ENCODE assay signal across 13 cellular contexts in genomic region chr4:140497428-140497775, GRCh38. TPM values are rescaled to one million over a fixed set of nuclear protein-coding genes. Genes with fewer than 3 reads are reported as not detected.
DNase-seq lines count a peak whose midpoint lies in the region; ATAC-seq, FAIRE-seq and TF ChIP-seq lines count a peak whose summit lies in the region.
"Had no signal": no experiment of that assay in that cellular context is flagged by ENCODE, and none has a peak within 500 bp of the region (broad histone marks: within the 10 kb centered on the region; RNA-seq: fewer than 3 reads in every experiment).

No MANE protein-coding gene starts in this region.

- H3K27ac Mint-ChIP-seq in naive B cell, result no peak overlapping the region

- no peak for FAIRE-seq in small intestine (lab: Jason Lieb, UNC)
- FAIRE-seq: colon had no signal

- H3K9me3 ChIP-seq in right cardiac atrium (ENCODE audit: control insufficient read depth, low read length) (no peaks in the 10 kb centered on the region), right atrium auricular region (no peaks in the 10 kb centered on the region), esophagus squamous epithelium (no peaks in the 10 kb centered on the region), small intestine (ENCODE audit: control insufficient read depth, low read depth) (no peaks in the 10 kb centered on the region), thyroid gland (no peaks in the 10 kb centered on the region)

- intact Hi-C loops in right cardiac atrium (cut with DNase I), result no loop called here
- intact Hi-C loops in dorsolateral prefrontal cortex (cut with DNase I), result no loop called here
- intact Hi-C loops in esophagus squamous epithelium (cut with DNase I), result no loop called here
- intact Hi-C loops in thyroid gland (cut with DNase I), result no loop called here

- 83% methylated on average over 11 of the region's 11 CpGs for WGBS in right cardiac atrium
- WGBS in esophagus squamous epithelium, 2 donors, result 81 to 86% methylated on average over 9 to 11 of the region's 11 CpGs
- 83 to 86% (median 84%) methylated on average over 11 of the region's 11 CpGs for WGBS in small intestine, 3 donors
- WGBS in thyroid gland, 2 donors, result 79 to 81% methylated on average over 11 of the region's 11 CpGs

- H3K27me3 ChIP-seq in right cardiac atrium (ENCODE audit: control insufficient read depth, insufficient read depth), result no peaks in the 10 kb centered on the region
- peaks cover 5 to 8% of the 10 kb centered on the region in 2 donors for H3K27me3 ChIP-seq in right atrium auricular region
- H3K27me3 ChIP-seq in dorsolateral prefrontal cortex, result peaks cover 0 to 76% (median 44%) of the 10 kb centered on the region in 45 donors
- peaks cover 0 to 73% (median 6%) of the 10 kb centered on the region in 4 donors for H3K27me3 ChIP-seq in esophagus squamous epithelium
- peaks cover 0 to 12% of the 10 kb centered on the region in 2 donors for H3K27me3 ChIP-seq in small intestine (ENCODE audit: control insufficient read depth in 2 of 2, insufficient read depth in 2 of 2, low read length in 2 of 2)
- H3K27me3 ChIP-seq in thyroid gland, result peaks cover 11% of the 10 kb centered on the region
- H3K27me3 ChIP-seq: BLaER1 had no signal

- TF ChIP-seq CTCF in right atrium auricular region (IDR thresholded peaks at IDR 0.05) (no peak), dorsolateral prefrontal cortex (IDR thresholded peaks at IDR 0.05 in 54 of 56, conservative IDR thresholded peaks at IDR 0.05 in 2 of 56; ENCODE audit: low read depth in 1 of 56, partially characterized antibody in 56 of 56) (no peak), esophagus squamous epithelium (IDR thresholded peaks at IDR 0.05) (no peak), thyroid gland (IDR thresholded peaks at IDR 0.05) (no peak)

- peak overlapping the region; percentile 19 to 88 (median 69) for H3K4me3 Mint-ChIP-seq in naive B cell

- H3K4me1 Mint-ChIP-seq in naive B cell, result peaks cover 5 to 14% (median 10%) of the 10 kb centered on the region in 3 donors

- H3K27me3 Mint-ChIP-seq in naive B cell, result peaks cover 62 to 64% (median 62%) of the 10 kb centered on the region in 3 donors

- H3K4me1 ChIP-seq in right cardiac atrium (ENCODE audit: control insufficient read depth, insufficient read depth, low read length) (no peaks in the 10 kb centered on the region), right atrium auricular region (peaks cover 0 to 7% of the 10 kb centered on the region in 2 donors), esophagus squamous epithelium (peaks cover 0 to 9% (median 3%) of the 10 kb centered on the region in 3 donors), small intestine (ENCODE audit: control insufficient read depth in 2 of 2, insufficient read depth in 1 of 2, low read depth in 1 of 2, low read length in 1 of 2) (no peaks in the 10 kb centered on the region), thyroid gland (peaks cover 0 to 7% of the 10 kb centered on the region in 2 donors)
- H3K4me1 ChIP-seq: BLaER1 had no signal

- peak overlapping the region; percentile 29 for H3K4me3 ChIP-seq in right cardiac atrium (ENCODE audit: low read length)
- H3K4me3 ChIP-seq in right atrium auricular region, result peak overlapping the region in 1 of 2 donors; percentile 37
- peak overlapping the region in 36 of 59 donors; percentile 8 to 59 (median 42) for H3K4me3 ChIP-seq in dorsolateral prefrontal cortex
- peak overlapping the region in 2 of 4 donors; percentile 35 to 56 for H3K4me3 ChIP-seq in esophagus squamous epithelium
- no peak overlapping the region for H3K4me3 ChIP-seq in small intestine (ENCODE audit: low read depth in 1 of 2, low read length in 2 of 2)
- no peak overlapping the region for H3K4me3 ChIP-seq in thyroid gland (replicated peaks in 1 of 3)
- H3K4me3 ChIP-seq: BLaER1 had no signal

- DNase-seq in right cardiac atrium, result no peak
- no peak for DNase-seq in right atrium auricular region (ENCODE audit: low spot score)
- no peak for DNase-seq in dorsolateral prefrontal cortex
- DNase-seq in naive B cell, result no peak
- DNase-seq in esophagus squamous epithelium (lab: John Stamatoyannopoulos, UW), result no peak
- no peak for DNase-seq in small intestine
- DNase-seq in thyroid gland, result no peak
- DNase-seq: stimulated activated naive CD4-positive, alpha-beta T cell treated with Interleukin-2 at 50 U/mL for 16 hours had no signal

- H3K36me3 ChIP-seq in right atrium auricular region (no peaks in the 10 kb centered on the region), esophagus squamous epithelium (no peaks in the 10 kb centered on the region), small intestine (ENCODE audit: control insufficient read depth in 2 of 2, insufficient read depth in 2 of 2, low read length in 2 of 2) (no peaks in the 10 kb centered on the region), thyroid gland (no peaks in the 10 kb centered on the region)
- H3K36me3 ChIP-seq: BLaER1 had no signal

- ATAC-seq in right cardiac atrium, result no peak
- no peak for ATAC-seq in naive B cell (ENCODE audit: low read depth in 2 of 2)
- ATAC-seq in SK-N-SH treated with all-trans-retinoic acid at 6 μM for 48 hours, result no peak

- peaks cover 0 to 1% (median 0%) of the 10 kb centered on the region in 7 donors for H3K9me3 Mint-ChIP-seq in naive B cell

- no peak overlapping the region for H3K27ac ChIP-seq in right cardiac atrium (ENCODE audit: low read length)
- no peak overlapping the region for H3K27ac ChIP-seq in right atrium auricular region
- H3K27ac ChIP-seq in dorsolateral prefrontal cortex, result no peak overlapping the region
- no peak overlapping the region for H3K27ac ChIP-seq in esophagus squamous epithelium
- no peak overlapping the region for H3K27ac ChIP-seq in small intestine (ENCODE audit: low read depth in 1 of 2, low read length in 1 of 2)
- H3K27ac ChIP-seq in thyroid gland, result no peak overlapping the region
- H3K27ac ChIP-seq: BLaER1 had no signal

- TF ChIP-seq POLR2A in esophagus squamous epithelium (IDR thresholded peaks at IDR 0.05) (no peak), thyroid gland (IDR thresholded peaks at IDR 0.05) (no peak)

- H3K36me3 Mint-ChIP-seq in naive B cell, result no peaks in the 10 kb centered on the region

TF ChIP-seq in SK-N-SH treated with all-trans-retinoic acid at 6 μM for 48 hours, 23 proteins besides CTCF, POLR2A, EP300 and RAD21:
- no peak for TF ChIP-seq GLIS3 (CRISPR knock-in tag; IDR thresholded peaks at IDR 0.05)
- no peak for TF ChIP-seq OSR1 (CRISPR knock-in tag; IDR thresholded peaks at IDR 0.05)
- no peak for TF ChIP-seq ZFP30 (CRISPR knock-in tag; IDR thresholded peaks at IDR 0.05)
- TF ChIP-seq RARB (CRISPR knock-in tag; IDR thresholded peaks at IDR 0.05), result no peak

RNA-seq across cellular contexts. Expression of gene MGAT4D, which starts 0.7 kb away (rescaled TPM):
- not detected for total RNA-seq in right cardiac atrium
- not detected for polyA plus RNA-seq in right cardiac atrium
- not detected for total RNA-seq in right atrium auricular region
- total RNA-seq in dorsolateral prefrontal cortex, result 1 to 10 TPM in 1 of 120 experiments, under 1 TPM in 2, not detected in 117; 0.13 to 1.1 (median 0.15) TPM
- polyA plus RNA-seq in naive B cell (ENCODE audit: low read depth in 6 of 6), result not detected
- not detected for total RNA-seq in esophagus squamous epithelium
- polyA plus RNA-seq in small intestine, result not detected
- not detected for total RNA-seq in thyroid gland
- total RNA-seq: activated CD8-positive, alpha-beta memory T cell treated with anti-CD3 and anti-CD28 coated beads for 36 hours; HT1080 had no signal

RNA-seq across cellular contexts. Expression of gene ELMOD2, which starts 26.6 kb away (rescaled TPM):
- total RNA-seq in right cardiac atrium (10 to 100 TPM; 18.1 to 24.4 (median 22.3) TPM), right atrium auricular region (10 to 100 TPM in 1 of 2 donors, 1 to 10 TPM in 1; 6.6 to 13.3 TPM), dorsolateral prefrontal cortex (10 to 100 TPM; 12.8 to 30.1 (median 20.9) TPM), esophagus squamous epithelium (10 to 100 TPM; 11.2 to 36.9 (median 17.0) TPM), thyroid gland (10 to 100 TPM; 24.7 to 41.9 (median 31.5) TPM)
- polyA plus RNA-seq in right cardiac atrium (9.2 TPM), naive B cell (ENCODE audit: low read depth in 6 of 6) (1 to 10 TPM; 3.1 to 8.1 (median 6.7) TPM), small intestine (1 to 10 TPM; 5.6 to 9.1 (median 6.2) TPM)

Comparison
In these comparisons a context has a peak if more than half of its experiments do, and no peak if none do; other contexts are left out.
1. H3K4me3 ChIP-seq: peak in right cardiac atrium (single experiment) and dorsolateral prefrontal cortex (36 of 59); none in small intestine (0 of 2) and thyroid gland (0 of 3).